Comparison of ENCODE assay signal across 15 cellular contexts in the genomic region with DNA sequence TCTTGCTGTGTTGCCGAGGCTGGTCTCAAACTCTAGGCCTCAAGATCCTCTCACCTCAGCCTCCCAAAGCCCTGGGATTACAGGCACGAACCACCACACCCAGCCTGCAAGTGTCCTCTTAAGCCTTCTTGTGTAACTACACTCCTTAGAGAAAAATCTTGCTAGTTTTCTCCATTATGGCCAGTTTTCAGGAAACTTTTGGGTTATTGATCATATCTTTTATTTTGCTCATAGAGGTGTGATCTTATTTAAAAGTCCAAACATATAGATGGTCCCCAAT. TPM values are rescaled to one million over a fixed set of nuclear protein-coding genes. Genes with fewer than 3 reads are reported as not detected.
A peak's percentile ranks its signal among the peaks of the same experiment; 100 is the strongest.
DNase-seq lines count a peak whose midpoint lies in the region; ATAC-seq and TF ChIP-seq lines count a peak whose summit lies in the region.
"Had no signal": no experiment of that assay in that cellular context is flagged by ENCODE, and none has a peak within 500 bp of the region (broad histone marks: within the 10 kb centered on the region; RNA-seq: fewer than 3 reads in every experiment).

No MANE protein-coding gene starts in this region.

- peaks cover 3% of the 10 kb centered on the region for H3K36me3 Mint-ChIP-seq in activated naive CD4-positive, alpha-beta T cell treated with anti-CD3 and anti-CD28 coated beads, Interleukin-2, amount 50 U/mL, for 24 hours
- H3K36me3 Mint-ChIP-seq in WTC11 = no peaks in the 10 kb centered on the region

- peak overlapping the region; percentile 94 for H3K4me2 ChIP-seq in smooth muscle cell

- peaks cover 39% of the 10 kb centered on the region for H3K27me3 Mint-ChIP-seq in activated naive CD4-positive, alpha-beta T cell treated with anti-CD3 and anti-CD28 coated beads, Interleukin-2, amount 50 U/mL, for 24 hours
- H3K27me3 Mint-ChIP-seq in WTC11 (ENCODE audit: low read depth) = peaks cover 2% of the 10 kb centered on the region; the same call in 1 of the 2 replicates

- peak overlapping the region; percentile 51 to 85 for H3K4me3 ChIP-seq in foreskin fibroblast (ENCODE audit: low read depth in 1 of 2, low read length in 2 of 2)
- H3K4me3 ChIP-seq in smooth muscle cell = peak overlapping the region; percentile 92
- H3K4me3 ChIP-seq: mucosa of descending colon, SK-N-MC had no signal

- H3K27ac ChIP-seq in smooth muscle cell (ENCODE audit: low read depth) = peak overlapping the region; percentile 61
- H3K27ac ChIP-seq: SK-N-MC, uterus had no signal

- no peak overlapping the region for H3K27ac Mint-ChIP-seq in activated naive CD4-positive, alpha-beta T cell treated with anti-CD3 and anti-CD28 coated beads, Interleukin-2, amount 50 U/mL, for 24 hours
- no peak overlapping the region for H3K27ac Mint-ChIP-seq in WTC11

- no peaks in the 10 kb centered on the region for H3K9me3 Mint-ChIP-seq in activated naive CD4-positive, alpha-beta T cell treated with anti-CD3 and anti-CD28 coated beads, Interleukin-2, amount 50 U/mL, for 24 hours
- no peaks in the 10 kb centered on the region for H3K9me3 Mint-ChIP-seq in WTC11

- no peak for ATAC-seq in WTC11
- ATAC-seq in GM19455 (IDR thresholded peaks at IDR 0.05; ENCODE audit: unreplicated experiment) = no peak
- ATAC-seq: mucosa of descending colon had no signal

- no peaks in the 10 kb centered on the region for H3K27me3 ChIP-seq in smooth muscle cell (ENCODE audit: low read depth)
- H3K27me3 ChIP-seq: uterus had no signal

- H3K4me1 Mint-ChIP-seq in activated naive CD4-positive, alpha-beta T cell treated with anti-CD3 and anti-CD28 coated beads, Interleukin-2, amount 50 U/mL, for 24 hours = peaks cover 11% of the 10 kb centered on the region
- H3K4me1 Mint-ChIP-seq in WTC11 = peaks cover 50% of the 10 kb centered on the region

- peak overlapping the region; percentile 40 for H3K4me3 Mint-ChIP-seq in activated naive CD4-positive, alpha-beta T cell treated with anti-CD3 and anti-CD28 coated beads, Interleukin-2, amount 50 U/mL, for 24 hours
- H3K4me3 Mint-ChIP-seq in WTC11 = peak overlapping the region; percentile 91

- peaks cover 11% of the 10 kb centered on the region for H3F3A ChIP-seq in smooth muscle cell (ENCODE audit: low read depth)

- H3K4me1 ChIP-seq in smooth muscle cell (ENCODE audit: low read depth) = peaks cover 28% of the 10 kb centered on the region

- POLR2A ChIA-PET in WTC11 (lab: Charles Lee) (no interaction called here), GM10248 (lab: Yijun Ruan, JAX) (no interaction called here)

- WGBS in smooth muscle cell (ENCODE audit: low lambda C conversion rate) = 70% methylated on average over 2 of the region's 2 CpGs

- no peak overlapping the region for H3K9ac ChIP-seq in smooth muscle cell (ENCODE audit: low read depth)

- H2AFZ ChIP-seq in smooth muscle cell (ENCODE audit: low read depth) = no peak overlapping the region

- CTCF ChIA-PET in WTC11 (lab: Charles Lee) = no interaction called here
- CTCF ChIA-PET in GM10248 (lab: Yijun Ruan, JAX) = no interaction called here

- TF ChIP-seq CTCF in WTC11 (IDR thresholded peaks at IDR 0.05) (no peak), foreskin fibroblast (IDR thresholded peaks at IDR 0.05; ENCODE audit: low read depth, low read length) (no peak), smooth muscle cell (IDR thresholded peaks at IDR 0.05; ENCODE audit: borderline replicate concordance, insufficient read depth, poor library complexity, severe bottlenecking) (no peak), GM10248 (IDR thresholded peaks at IDR 0.05; ENCODE audit: control extremely low read depth, extremely low read depth, low read depth, missing control alignments) (no peak)

- DNase-seq in activated naive CD4-positive, alpha-beta T cell (lab: John Stamatoyannopoulos, UW) = no peak
- DNase-seq in WTC11 (ENCODE audit: low spot score) = no peak
- DNase-seq in foreskin fibroblast = no peak
- no peak for DNase-seq in smooth muscle cell (lab: John Stamatoyannopoulos, UW; ENCODE audit: unreplicated experiment)
- DNase-seq in NCI-H2171 (lab: John Stamatoyannopoulos, UW) = no peak
- DNase-seq in GM10248 (ENCODE audit: extremely low spot score) = no peak
- DNase-seq: activated CD4-positive, alpha-beta T cell treated with anti-CD3 and anti-CD28 coated beads, Interleukin-2, amount 50 U/mL, for 1 hour; effector CD8-positive, alpha-beta T cell; NCI-H1105 treated with DMSO at 0.1 percent for 48 hours; NCI-H526; uterus had no signal

- H3K9me3 ChIP-seq in smooth muscle cell (replicated peaks; ENCODE audit: low read depth) = no peaks in the 10 kb centered on the region
- H3K9me3 ChIP-seq: mucosa of descending colon, uterus had no signal

- peaks cover 67% of the 10 kb centered on the region for H3K79me2 ChIP-seq in smooth muscle cell (ENCODE audit: low read depth)

- no peaks in the 10 kb centered on the region for H3K36me3 ChIP-seq in smooth muscle cell (ENCODE audit: low read depth)
- H3K36me3 ChIP-seq: uterus had no signal

- H4K20me1 ChIP-seq in smooth muscle cell (ENCODE audit: low read depth) = peaks cover 67% of the 10 kb centered on the region

TF ChIP-seq in WTC11, 78 proteins besides CTCF, POLR2A, EP300 and RAD21:
- TF ChIP-seq GRHL2 (CRISPR knock-in tag; IDR thresholded peaks at IDR 0.05; ENCODE audit: insufficient replicate concordance, severe bottlenecking) = no peak
- no peak for TF ChIP-seq TEAD4 (CRISPR knock-in tag; IDR thresholded peaks at IDR 0.05)
- TF ChIP-seq SOX15 (CRISPR knock-in tag; IDR thresholded peaks at IDR 0.05) = no peak
- TF ChIP-seq ZNF396 (CRISPR knock-in tag; IDR thresholded peaks at IDR 0.05; ENCODE audit: borderline replicate concordance) = no peak
- no peak for TF ChIP-seq GTF2I (CRISPR knock-in tag; conservative IDR thresholded peaks at IDR 0.05)
- TF ChIP-seq, protein P1, sequence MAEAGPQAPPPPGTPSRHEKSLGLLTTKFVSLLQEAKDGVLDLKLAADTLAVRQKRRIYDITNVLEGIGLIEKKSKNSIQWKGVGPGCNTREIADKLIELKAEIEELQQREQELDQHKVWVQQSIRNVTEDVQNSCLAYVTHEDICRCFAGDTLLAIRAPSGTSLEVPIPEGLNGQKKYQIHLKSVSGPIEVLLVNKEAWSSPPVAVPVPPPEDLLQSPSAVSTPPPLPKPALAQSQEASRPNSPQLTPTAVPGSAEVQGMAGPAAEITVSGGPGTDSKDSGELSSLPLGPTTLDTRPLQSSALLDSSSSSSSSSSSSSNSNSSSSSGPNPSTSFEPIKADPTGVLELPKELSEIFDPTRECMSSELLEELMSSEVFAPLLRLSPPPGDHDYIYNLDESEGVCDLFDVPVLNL (CRISPR knock-in tag; IDR thresholded peaks at IDR 0.05; ENCODE audit: borderline replicate concordance, low read depth) = no peak
- TF ChIP-seq CREB1 (CRISPR knock-in tag; IDR thresholded peaks at IDR 0.05) = no peak
- TF ChIP-seq CBFB (CRISPR knock-in tag; IDR thresholded peaks at IDR 0.05; ENCODE audit: low read depth) = no peak
TF ChIP-seq in WTC11: peak in this region for 0.

RNA-seq across cellular contexts. Expression of gene SOCS6, which starts 2.4 kb away (rescaled TPM):
- total RNA-seq in WTC11 (2021) (12.2 to 16.5 TPM (median 14.5 TPM) in 3 replicates), smooth muscle cell (29.6 and 38.0 TPM in 2 replicates)
- polyA plus RNA-seq in smooth muscle cell = 8.5 and 14.3 TPM in 2 replicates
